ENCODE assay signal across 15 cellular contexts in the genomic region with DNA sequence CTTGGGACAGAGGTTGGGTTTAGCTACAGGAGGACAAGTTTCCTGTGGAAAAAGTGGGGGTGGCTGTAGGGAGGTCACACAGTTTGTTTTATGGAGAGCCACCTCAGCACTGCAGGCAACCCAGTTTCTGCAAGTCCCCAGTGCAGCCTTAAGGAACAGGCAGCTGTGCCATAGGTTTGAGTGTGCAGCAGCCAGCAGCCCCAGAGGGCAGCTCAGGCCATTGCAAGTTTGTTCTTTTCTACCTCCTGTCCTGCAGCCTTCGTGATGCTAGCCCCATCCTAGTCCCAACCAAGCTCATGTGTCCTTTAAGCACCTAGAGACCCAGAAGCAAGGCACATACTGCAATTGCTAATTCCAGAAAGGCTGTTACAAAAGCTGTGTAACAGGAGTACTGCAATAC.
"Had no signal": no experiment of that assay in that cellular context is flagged by ENCODE, and none has a peak within 500 bp of the region (broad histone marks: within the 10 kb centered on the region; RNA-seq: fewer than 3 reads in every experiment).

No MANE protein-coding gene starts in this region.

- H3K27ac Mint-ChIP-seq: activated naive CD8-positive, alpha-beta T cell treated with anti-CD3 and anti-CD28 coated beads for 36 hours; dendritic cell treated with granulocyte-macrophage colony-stimulating factor and Interleukin-4, amounts not matched to agents 40 ng/mL and 50 ng/mL, for 4 days; stimulated activated memory B cell treated with anti-CD40 and anti-IgM and Interleukin-4, amounts not matched to agents 10 μg/mL and 1 μg/mL and 100 μg/mL, for 72 hours; T-helper 17 cell had no signal

- H3K4me1 ChIP-seq: right atrium auricular region had no signal

- H3K36me3 Mint-ChIP-seq: activated naive CD8-positive, alpha-beta T cell treated with anti-CD3 and anti-CD28 coated beads for 36 hours; stimulated activated memory B cell treated with anti-CD40 and anti-IgM and Interleukin-4, amounts not matched to agents 10 μg/mL and 1 μg/mL and 100 μg/mL, for 72 hours had no signal

- H3K27ac ChIP-seq: right atrium auricular region, tibial nerve had no signal

- H3K4me3 Mint-ChIP-seq: activated naive CD8-positive, alpha-beta T cell treated with anti-CD3 and anti-CD28 coated beads for 36 hours; activated T-cell treated with anti-CD3 and anti-CD28 coated beads, Interleukin-2, amount 50 U/mL, for 4 hours; dendritic cell treated with granulocyte-macrophage colony-stimulating factor and Interleukin-4, amounts not matched to agents 40 ng/mL and 50 ng/mL, for 4 days; stimulated activated memory B cell treated with anti-CD40 and anti-IgM and Interleukin-4, amounts not matched to agents 10 μg/mL and 1 μg/mL and 100 μg/mL, for 72 hours; T-helper 17 cell had no signal

- H3K36me3 ChIP-seq: right atrium auricular region, tibial nerve had no signal

- H3K4me3 ChIP-seq: right atrium auricular region, tibial nerve had no signal

- DNase-seq: activated CD4-positive, alpha-beta T cell treated with anti-CD3 and anti-CD28 coated beads, Interleukin-2, amount 50 U/mL, for 4 hours; activated CD4-positive, CD25-positive, alpha-beta regulatory T cell treated with anti-CD3 and anti-CD28 coated beads, Interleukin-2, amount 50 U/mL, for 72 hours; activated gamma-delta T cell; activated naive CD8-positive, alpha-beta T cell treated with anti-CD3 and anti-CD28 coated beads for 36 hours; activated T-cell treated with anti-CD3 and anti-CD28 coated beads, Interleukin-2, amount 50 U/mL, for 4 hours; cerebellar nuclear complex; hypothalamus; midbrain; posterior cingulate gyrus; small intestine; T-helper 17 cell had no signal

- FAIRE-seq: small intestine had no signal

- H3K9me3 Mint-ChIP-seq: activated naive CD8-positive, alpha-beta T cell treated with anti-CD3 and anti-CD28 coated beads for 36 hours; activated T-cell treated with anti-CD3 and anti-CD28 coated beads, Interleukin-2, amount 50 U/mL, for 4 hours; dendritic cell treated with granulocyte-macrophage colony-stimulating factor and Interleukin-4, amounts not matched to agents 40 ng/mL and 50 ng/mL, for 4 days; stimulated activated memory B cell treated with anti-CD40 and anti-IgM and Interleukin-4, amounts not matched to agents 10 μg/mL and 1 μg/mL and 100 μg/mL, for 72 hours had no signal

- ATAC-seq: activated T-cell treated with anti-CD3 and anti-CD28 coated beads, Interleukin-2, amount 50 U/mL, for 4 hours; stimulated activated memory B cell treated with anti-CD40 and anti-IgM and Interleukin-4, amounts not matched to agents 10 μg/mL and 1 μg/mL and 100 μg/mL, for 72 hours; T-helper 17 cell had no signal

- H3K9me3 ChIP-seq: right atrium auricular region, tibial nerve had no signal

- H3K27me3 ChIP-seq: right atrium auricular region, tibial nerve had no signal
